In genomic region chr6:43702522-43703440, GRCh38 we compare ENCODE assay signal across 1 cellular context.
TF ChIP-seq lines count a peak whose summit lies in the region.

No MANE protein-coding gene starts in this region.

TF ChIP-seq in HepG2, 621 proteins besides CTCF, POLR2A, EP300 and RAD21 (continued from another document and continues in another):
- TF ChIP-seq PATZ1 (CRISPR knock-in tag; IDR thresholded peaks at IDR 0.05) (peak; percentile 85), ZNF253 (CRISPR knock-in tag; IDR thresholded peaks at IDR 0.05; ENCODE audit: borderline replicate concordance) (no peak), THAP9 (CRISPR knock-in tag; IDR thresholded peaks at IDR 0.05; ENCODE audit: borderline replicate concordance) (0 out of 2 replicates have a peak, but pooled peaks have one; percentile 56), NFIC (IDR thresholded peaks at IDR 0.05; ENCODE audit: low read length) (0 out of 2 replicates have a peak, but pooled peaks have one; percentile 6), ZNF552 (CRISPR knock-in tag; IDR thresholded peaks at IDR 0.05; ENCODE audit: borderline replicate concordance) (0 out of 2 replicates have a peak, but pooled peaks have one; percentile 27), CAMTA2 (CRISPR knock-in tag; IDR thresholded peaks at IDR 0.05; ENCODE audit: borderline replicate concordance) (no peak), ZBTB2 (CRISPR knock-in tag; IDR thresholded peaks at IDR 0.05; ENCODE audit: low read depth) (no peak), LBX2 (CRISPR knock-in tag; IDR thresholded peaks at IDR 0.05; ENCODE audit: borderline replicate concordance) (no peak), SAP130 (CRISPR knock-in tag; IDR thresholded peaks at IDR 0.05; ENCODE audit: low read depth) (0 out of 2 replicates have a peak, but pooled peaks have one; percentile 4), PCBP1 (IDR thresholded peaks at IDR 0.05; ENCODE audit: borderline replicate concordance, low read depth, low read length) (0 out of 2 replicates have a peak, but pooled peaks have one; percentile 64), ZNF543 (CRISPR knock-in tag; IDR thresholded peaks at IDR 0.05) (peak; percentile 41; the same call in 1 of the 2 replicates), U2AF1 (optimal IDR thresholded peaks at IDR 0.05; ENCODE audit: low read depth, low read length) (no peak), DPF2 (CRISPR knock-in tag; IDR thresholded peaks at IDR 0.05; ENCODE audit: borderline replicate concordance, low read depth) (peak; percentile 78; the same call in 1 of the 2 replicates), ZNF646 (CRISPR knock-in tag; IDR thresholded peaks at IDR 0.05) (peak; percentile 97), HNF4G (IDR thresholded peaks at IDR 0.05; ENCODE audit: borderline replicate concordance, low read depth, low read length) (no peak), HNF4G (CRISPR knock-in tag; IDR thresholded peaks at IDR 0.05; ENCODE audit: borderline replicate concordance, low read depth) (peak; percentile 45; the same call in 1 of the 2 replicates), ADNP (CRISPR knock-in tag; IDR thresholded peaks at IDR 0.05) (no peak), ASH2L (IDR thresholded peaks at IDR 0.05; ENCODE audit: insufficient read length, low read depth, low read length) (peak; percentile 42), NRL (CRISPR knock-in tag; IDR thresholded peaks at IDR 0.05; ENCODE audit: borderline replicate concordance) (no peak), ZBTB46 (CRISPR knock-in tag; IDR thresholded peaks at IDR 0.05; ENCODE audit: borderline replicate concordance) (0 out of 2 replicates have a peak, but pooled peaks have one; percentile 46), AHDC1 (CRISPR knock-in tag; IDR thresholded peaks at IDR 0.05; ENCODE audit: borderline replicate concordance) (peak; percentile 74; the same call in 1 of the 2 replicates), ZNF724P (CRISPR knock-in tag; IDR thresholded peaks at IDR 0.05; ENCODE audit: borderline replicate concordance) (peak; percentile 83; the same call in 1 of the 2 replicates), FIP1L1 (IDR thresholded peaks at IDR 0.05; ENCODE audit: borderline replicate concordance, insufficient read depth, low read depth, low read length) (no peak), RBM39 (IDR thresholded peaks at IDR 0.05; ENCODE audit: low read depth, low read length, poor library complexity, severe bottlenecking) (no peak), NONO (IDR thresholded peaks at IDR 0.05) (no peak), NONO (CRISPR knock-in tag; conservative IDR thresholded peaks at IDR 0.05) (peak; percentile 61; the same call in 1 of the 2 replicates), IRF9 (CRISPR knock-in tag; IDR thresholded peaks at IDR 0.05; ENCODE audit: borderline replicate concordance) (0 out of 2 replicates have a peak, but pooled peaks have one; percentile 31), CREM (IDR thresholded peaks at IDR 0.05) (peak; percentile 68; the same call in 1 of the 2 replicates), CREM (CRISPR knock-in tag; IDR thresholded peaks at IDR 0.05) (no peak), ZNF576 (CRISPR knock-in tag; IDR thresholded peaks at IDR 0.05) (no peak), MZF1 (CRISPR knock-in tag; IDR thresholded peaks at IDR 0.05; ENCODE audit: borderline replicate concordance) (no peak)
